In genomic region chr6:15674690-15675386, GRCh38 we compare ENCODE assay signal across 19 cellular contexts. TPM values are rescaled to one million over a fixed set of nuclear protein-coding genes. Genes with fewer than 3 reads are reported as not detected.
DNase-seq lines count a peak whose midpoint lies in the region; ATAC-seq lines count a peak whose summit lies in the region.
"Had no signal": no experiment of that assay in that cellular context is flagged by ENCODE, and none has a peak within 500 bp of the region (broad histone marks: within the 10 kb centered on the region; RNA-seq: fewer than 3 reads in every experiment).

No MANE protein-coding gene starts in this region.

- no peak overlapping the region for H2AK5ac ChIP-seq in neuronal stem cell (ENCODE audit: low read depth, low read length)

- no peaks in the 10 kb centered on the region for H3K4me1 ChIP-seq in neuronal stem cell (ENCODE audit: control insufficient read depth in 2 of 2, insufficient read depth in 1 of 2, low read depth in 1 of 2, low read length in 2 of 2)

- H3K4me3 ChIP-seq in neuronal stem cell (ENCODE audit: low read length in 2 of 2), result no peak overlapping the region
- H3K4me3 ChIP-seq: BLaER1, tibial nerve had no signal

- no peaks in the 10 kb centered on the region for H3K79me1 ChIP-seq in neuronal stem cell (ENCODE audit: low read depth, low read length)

- no CpG with 5 or more reads among the region's 9 CpGs for WGBS in neuronal stem cell (ENCODE audit: extremely low coverage in 2 of 2, insufficient read length in 2 of 2, insufficient replicate concordance in 1 of 2), 2 donors

- no peak overlapping the region for H4K91ac ChIP-seq in neuronal stem cell (ENCODE audit: low read depth, low read length, poor library complexity)

- H3K14ac ChIP-seq in neuronal stem cell (ENCODE audit: low read length), result no peak overlapping the region

- no peak overlapping the region for H4K8ac ChIP-seq in neuronal stem cell (ENCODE audit: low read depth, low read length)

- no peak overlapping the region for H3K18ac ChIP-seq in neuronal stem cell (ENCODE audit: low read length)

- H3K9me3 ChIP-seq in neuronal stem cell (replicated peaks in 1 of 2; ENCODE audit: control insufficient read depth in 2 of 2, insufficient read depth in 1 of 2, low read depth in 1 of 2, low read length in 2 of 2), result no peaks in the 10 kb centered on the region
- H3K9me3 ChIP-seq: tibial nerve had no signal

- peak; percentile 58 to 66 for ATAC-seq in left cardiac atrium
- ATAC-seq in sciatic nerve, result peak; percentile 42
- ATAC-seq: effector memory CD8-positive, alpha-beta T cell; natural killer cell treated with Interleukin-12 subunit alpha and Interleukin-12 subunit beta and Interleukin-15 and Interleukin-18, amount 100 ng/mL, for 72 hours; stimulated activated naive B cell treated with anti-CD40 and anti-IgM and Interleukin-4, amounts not matched to agents 10 μg/mL and 1 μg/mL and 100 μg/mL, for 72 hours; T-cell had no signal

- no peak overlapping the region for H3K27ac ChIP-seq in neuronal stem cell (replicated peaks; ENCODE audit: low read length)
- H3K27ac ChIP-seq: BLaER1 had no signal

- intact Hi-C loops in left cardiac atrium (cut with DNase I) (no loop called here), sciatic nerve (cut with DNase I) (no loop called here)

- H3K23ac ChIP-seq in neuronal stem cell (ENCODE audit: low read depth, low read length, poor library complexity), result no peak overlapping the region

- DNase-seq in NCI-H510A treated with DMSO at 0.1 percent for 48 hours (lab: John Stamatoyannopoulos, UW), result peak; percentile 22
- no peak for DNase-seq in NCI-H510A (lab: John Stamatoyannopoulos, UW)
- DNase-seq in NCI-H69 (lab: John Stamatoyannopoulos, UW), result peak; percentile 32
- DNase-seq in left cardiac atrium, result no peak
- DNase-seq in sciatic nerve (ENCODE audit: low spot score), result no peak
- DNase-seq in NCI-H1105 (lab: John Stamatoyannopoulos, UW), result no peak
- no peak for DNase-seq in neuronal stem cell (ENCODE audit: low spot score)
- no peak for DNase-seq in activated CD4-positive, alpha-beta T cell treated with anti-CD3 and anti-CD28 coated beads for 4 hours
- DNase-seq: activated CD4-positive, alpha-beta memory T cell treated with anti-CD3 and anti-CD28 coated beads, Interleukin-2, amount 10 ng/mL, durations not matched to agents 7 days and 5 days; activated naive CD4-positive, alpha-beta T cell treated with anti-CD3 and anti-CD28 coated beads, Interleukin-2, amount 10 ng/mL, durations not matched to agents 7 days and 5 days; activated T-cell treated with anti-CD3 and anti-CD28 coated beads, Interleukin-2, amount 50 U/mL, for 1 hour; aorta; effector memory CD8-positive, alpha-beta T cell; NCI-H2081 treated with DMSO at 0.1 percent for 48 hours; stimulated activated naive B cell treated with anti-CD40 and anti-IgM and Interleukin-4, amounts not matched to agents 10 μg/mL and 1 μg/mL and 100 μg/mL, for 72 hours; T-cell had no signal

- H3K9ac ChIP-seq in neuronal stem cell (ENCODE audit: low read depth, low read length, poor library complexity), result no peak overlapping the region
- H3K9ac ChIP-seq: BLaER1 had no signal

- no peak overlapping the region for H2AFZ ChIP-seq in neuronal stem cell (ENCODE audit: low read length)

- no peak overlapping the region for H2BK5ac ChIP-seq in neuronal stem cell (ENCODE audit: low read length)

- H2BK120ac ChIP-seq in neuronal stem cell (ENCODE audit: low read depth, low read length), result no peak overlapping the region

- no peak overlapping the region for H3K4ac ChIP-seq in neuronal stem cell (ENCODE audit: low read length)

- H3K27me3 ChIP-seq in neuronal stem cell (ENCODE audit: control insufficient read depth in 3 of 3, insufficient read depth in 3 of 3, low read depth in 1 of 3, low read length in 3 of 3), result peaks cover 0 to 59% (median 0%) of the 10 kb centered on the region in 3 experiments
- H3K27me3 ChIP-seq: BLaER1, tibial nerve had no signal

- no peak overlapping the region for H3K4me2 ChIP-seq in neuronal stem cell (ENCODE audit: insufficient read depth, low read length, poor library complexity, severe bottlenecking)

- H2BK12ac ChIP-seq in neuronal stem cell (ENCODE audit: low read length), result no peak overlapping the region

- no peaks in the 10 kb centered on the region for H3K36me3 ChIP-seq in neuronal stem cell (replicated peaks in 1 of 2; ENCODE audit: control insufficient read depth in 2 of 2, insufficient read depth in 2 of 2, low read length in 2 of 2)
- H3K36me3 ChIP-seq: BLaER1, tibial nerve had no signal

- H2BK15ac ChIP-seq in neuronal stem cell (ENCODE audit: low read length), result no peak overlapping the region

RNA-seq across cellular contexts. Expression of gene DTNBP1, which starts 12.0 kb away (rescaled TPM):
- total RNA-seq in left cardiac atrium (10 to 100 TPM; 18.9 to 23.2 TPM), sciatic nerve (25.3 TPM)
- 18.1 TPM for polyA plus RNA-seq in neuronal stem cell (2013, experiment 1 of 2)
- polyA plus RNA-seq in neuronal stem cell (2013, experiment 2 of 2), result 17.7 TPM

Comparison
In these comparisons a context has a peak if more than half of its experiments do, and no peak if none do; other contexts are left out.
1. DNase-seq: peak in NCI-H510A treated with DMSO at 0.1 percent for 48 hours (single experiment) and NCI-H69 (single experiment); none in NCI-H510A (single experiment), left cardiac atrium (single experiment), sciatic nerve (single experiment), NCI-H1105 (single experiment), neuronal stem cell (single experiment) and activated CD4-positive, alpha-beta T cell treated with anti-CD3 and anti-CD28 coated beads for 4 hours (0 of 2).